ENCODE assay signal across 13 cellular contexts in genomic region chr13:75411924-75412537, GRCh38.
DNase-seq lines count a peak whose midpoint lies in the region; ATAC-seq and TF ChIP-seq lines count a peak whose summit lies in the region.
"Had no signal": no experiment of that assay in that cellular context is flagged by ENCODE, and none has a peak within 500 bp of the region (broad histone marks: within the 10 kb centered on the region; RNA-seq: fewer than 3 reads in every experiment).

No MANE protein-coding gene starts in this region.

- peak overlapping the region; percentile 77 for H3K27ac ChIP-seq in OCI-LY7 (ENCODE audit: low read depth, low read length, poor library complexity, severe bottlenecking)
- H3K27ac ChIP-seq in liver (ENCODE audit: low read depth in 1 of 2, low read length in 2 of 2), result peak overlapping the region in 1 of 2 donors; percentile 28
- peak overlapping the region; percentile 80 to 89 (median 87) for H3K27ac ChIP-seq in gastrocnemius medialis
- H3K27ac ChIP-seq: 22Rv1, BLaER1 had no signal

- H3K4me3 Mint-ChIP-seq in activated CD4-positive, alpha-beta T cell treated with anti-CD3 and anti-CD28 coated beads, Interleukin-2, amount 10 ng/mL, durations not matched to agents 24 days and 14 days, result no peak overlapping the region
- no peak overlapping the region for H3K4me3 Mint-ChIP-seq in activated T-helper 17 cell treated with anti-CD3 and anti-CD28 coated beads, Interleukin-2, amount 50 U/mL, for 72 hours
- H3K4me3 Mint-ChIP-seq: HFFc6 had no signal

- H3K27me3 Mint-ChIP-seq in activated CD4-positive, alpha-beta T cell treated with anti-CD3 and anti-CD28 coated beads, Interleukin-2, amount 10 ng/mL, durations not matched to agents 24 days and 14 days, result peaks cover 4% of the 10 kb centered on the region
- H3K27me3 Mint-ChIP-seq in activated T-helper 17 cell treated with anti-CD3 and anti-CD28 coated beads, Interleukin-2, amount 50 U/mL, for 72 hours, result no peaks in the 10 kb centered on the region

- H3K9me3 ChIP-seq in OCI-LY7 (ENCODE audit: low read length) (peaks cover 4% of the 10 kb centered on the region; the same call in 1 of the 2 replicates), liver (ENCODE audit: control insufficient read depth in 4 of 4, low read length in 3 of 4) (no peaks in the 10 kb centered on the region), gastrocnemius medialis (no peaks in the 10 kb centered on the region)
- H3K9me3 ChIP-seq: HAP-1 had no signal

- H3K79me2 ChIP-seq in OCI-LY7 (ENCODE audit: insufficient read depth, low read depth, low read length), result peaks cover 51% of the 10 kb centered on the region

- no peaks in the 10 kb centered on the region for H3K9me3 Mint-ChIP-seq in activated CD4-positive, alpha-beta T cell treated with anti-CD3 and anti-CD28 coated beads, Interleukin-2, amount 10 ng/mL, durations not matched to agents 24 days and 14 days
- H3K9me3 Mint-ChIP-seq in activated T-helper 17 cell treated with anti-CD3 and anti-CD28 coated beads, Interleukin-2, amount 50 U/mL, for 72 hours, result no peaks in the 10 kb centered on the region
- H3K9me3 Mint-ChIP-seq: HFFc6 had no signal

- POLR2A ChIA-PET in OCI-LY7 (lab: Charles Lee), result interaction anchor here (0.5 to 1.6 kb wide), 8 partner anchors 10 to 1429 kb away, joined by 3 to 5 read pairs (median 3); no protein-coding TSS in a partner anchor

- WGBS in liver, result 48% methylated on average over 4 of the region's 4 CpGs

- peaks cover 94% of the 10 kb centered on the region for H3K4me1 ChIP-seq in OCI-LY7 (ENCODE audit: insufficient read depth, low read length, poor library complexity, severe bottlenecking)
- peaks cover 2 to 21% (median 14%) of the 10 kb centered on the region in 4 donors for H3K4me1 ChIP-seq in liver (ENCODE audit: control insufficient read depth in 4 of 4, insufficient read depth in 4 of 4, low read length in 3 of 4)
- H3K4me1 ChIP-seq in gastrocnemius medialis, result peaks cover 42 to 55% of the 10 kb centered on the region in 2 donors
- H3K4me1 ChIP-seq: HAP-1 had no signal

- TF ChIP-seq CTCF in OCI-LY7 (conservative IDR thresholded peaks at IDR 0.05; ENCODE audit: low read length) (no peak), liver (IDR thresholded peaks at IDR 0.05; ENCODE audit: low read depth, low read length, missing input control) (no peak), gastrocnemius medialis (IDR thresholded peaks at IDR 0.05 in 4 of 5, conservative IDR thresholded peaks at IDR 0.05 in 1 of 5) (no peak)

- H3K4me1 Mint-ChIP-seq in activated CD4-positive, alpha-beta T cell treated with anti-CD3 and anti-CD28 coated beads, Interleukin-2, amount 10 ng/mL, durations not matched to agents 24 days and 14 days, result peaks cover 7% of the 10 kb centered on the region
- H3K4me1 Mint-ChIP-seq in activated T-helper 17 cell treated with anti-CD3 and anti-CD28 coated beads, Interleukin-2, amount 50 U/mL, for 72 hours, result no peaks in the 10 kb centered on the region

- peak in 1 of 2 donors; percentile 6 for TF ChIP-seq RAD21 in liver (IDR thresholded peaks at IDR 0.05)

- no TSS peak for BruUV-seq in OCI-LY7 (replicated peaks; lab: Mats Ljungman, UMichigan)

- CTCF ChIA-PET in OCI-LY7 (lab: Charles Lee; ENCODE audit: unreplicated experiment), result no interaction called here

- peaks cover 6% of the 10 kb centered on the region for H3K36me3 ChIP-seq in OCI-LY7 (ENCODE audit: insufficient read depth, low read length)
- H3K36me3 ChIP-seq in liver (ENCODE audit: control insufficient read depth in 4 of 4, insufficient read depth in 3 of 4, low read depth in 1 of 4, low read length in 3 of 4), result no peaks in the 10 kb centered on the region
- no peaks in the 10 kb centered on the region for H3K36me3 ChIP-seq in gastrocnemius medialis
- H3K36me3 ChIP-seq: HAP-1 had no signal

- TF ChIP-seq POLR2A in gastrocnemius medialis (IDR thresholded peaks at IDR 0.05), result no peak

- no peak overlapping the region for H3K27ac Mint-ChIP-seq in activated CD4-positive, alpha-beta T cell treated with anti-CD3 and anti-CD28 coated beads, Interleukin-2, amount 10 ng/mL, durations not matched to agents 24 days and 14 days
- H3K27ac Mint-ChIP-seq in activated T-helper 17 cell treated with anti-CD3 and anti-CD28 coated beads, Interleukin-2, amount 50 U/mL, for 72 hours, result no peak overlapping the region
- H3K27ac Mint-ChIP-seq: HFFc6 had no signal

- intact Hi-C loops in activated CD4-positive, alpha-beta T cell treated with anti-CD3 and anti-CD28 coated beads, Interleukin-2, amount 10 ng/mL, durations not matched to agents 24 days and 14 days (cut with micrococcal nuclease), result no loop called here
- intact Hi-C loops in OCI-LY7 (cut with micrococcal nuclease; ENCODE audit: unreplicated experiment) (loop anchor here (2.0 to 5.0 kb wide), 2 partner anchors 71 to 1440 kb away; partner anchors contain the start of gene TBC1D4), gastrocnemius medialis (cut with DNase I; ENCODE audit: low total_unique reads) (no loop called here)

- H2AFZ ChIP-seq in OCI-LY7 (ENCODE audit: low read length), result peak overlapping the region; percentile 21; the same call in 1 of the 2 replicates

- H3K27me3 ChIP-seq in liver (ENCODE audit: control insufficient read depth in 4 of 4, insufficient read depth in 4 of 4, low read length in 3 of 4) (no peaks in the 10 kb centered on the region), gastrocnemius medialis (no peaks in the 10 kb centered on the region)
- H3K27me3 ChIP-seq: BLaER1 had no signal

- DNase-seq in activated CD4-positive, alpha-beta T cell treated with anti-CD3 and anti-CD28 coated beads, Interleukin-2, amount 10 ng/mL, durations not matched to agents 24 days and 14 days, result peak; percentile 17
- DNase-seq in activated CD4-positive, alpha-beta T cell treated with anti-CD3 and anti-CD28 coated beads for 1 hour, result no peak
- DNase-seq in OCI-LY7 (ENCODE audit: low spot score), result no peak
- no peak for DNase-seq in gastrocnemius medialis
- no peak for DNase-seq in NCI-H1092 treated with DMSO at 0.1 percent for 48 hours (lab: John Stamatoyannopoulos, UW)
- DNase-seq: AML-193, HFFc6 had no signal

- H3K4me2 ChIP-seq in OCI-LY7 (ENCODE audit: low read length), result 0 out of 2 replicates have a peak overlapping the region, but pooled peaks have one; percentile 13
- H3K4me2 ChIP-seq: BLaER1 had no signal

- H3K4me3 ChIP-seq in OCI-LY7 (ENCODE audit: low read depth, low read length, poor library complexity, severe bottlenecking) (no peak overlapping the region), liver (ENCODE audit: low read depth in 1 of 3, low read length in 3 of 3) (no peak overlapping the region), gastrocnemius medialis (no peak overlapping the region)
- H3K4me3 ChIP-seq: BLaER1, HAP-1 had no signal

- H3K9ac ChIP-seq in liver (ENCODE audit: low read depth in 1 of 2, low read length in 2 of 2), result no peak overlapping the region
- H3K9ac ChIP-seq: BLaER1 had no signal

- H3K36me3 Mint-ChIP-seq in activated CD4-positive, alpha-beta T cell treated with anti-CD3 and anti-CD28 coated beads, Interleukin-2, amount 10 ng/mL, durations not matched to agents 24 days and 14 days (ENCODE audit: low read depth), result no peaks in the 10 kb centered on the region
- no peaks in the 10 kb centered on the region for H3K36me3 Mint-ChIP-seq in activated T-helper 17 cell treated with anti-CD3 and anti-CD28 coated beads, Interleukin-2, amount 50 U/mL, for 72 hours (ENCODE audit: low read depth)

- H4K20me1 ChIP-seq in OCI-LY7 (ENCODE audit: insufficient read depth, low read length), result no peaks in the 10 kb centered on the region

- no peaks in the 10 kb centered on the region for H3K9me2 ChIP-seq in OCI-LY7 (ENCODE audit: insufficient read depth, low read length)

- no peak for ATAC-seq in gastrocnemius medialis
- ATAC-seq in HG02870 (IDR thresholded peaks at IDR 0.05; ENCODE audit: unreplicated experiment), result no peak
- no peak for ATAC-seq in activated T-helper 17 cell treated with anti-CD3 and anti-CD28 coated beads, Interleukin-2, amount 50 U/mL, for 72 hours (replicated peaks)

- in situ Hi-C loops in gastrocnemius medialis (cut with MboI; ENCODE audit: low sequenced_read_pairs in 4 of 4), result no loop called here

TF ChIP-seq in liver, 16 proteins besides CTCF, POLR2A, EP300 and RAD21 (continues in another document):
- TF ChIP-seq MAX (IDR thresholded peaks at IDR 0.05) (no peak), ATF3 (IDR thresholded peaks at IDR 0.05) (no peak), TAF1 (conservative IDR thresholded peaks at IDR 0.05) (no peak), EGR1 (IDR thresholded peaks at IDR 0.05; ENCODE audit: low read depth in 2 of 2) (no peak), YY1 (IDR thresholded peaks at IDR 0.05) (no peak), GABPA (IDR thresholded peaks at IDR 0.05 in 1 of 2, conservative IDR thresholded peaks at IDR 0.05 in 1 of 2) (no peak), NR2F2 (IDR thresholded peaks at IDR 0.05) (peak; percentile 49), FOXA1 (IDR thresholded peaks at IDR 0.05) (no peak), RXRA (IDR thresholded peaks at IDR 0.05) (peak; percentile 59 to 65), HNF4A (conservative IDR thresholded peaks at IDR 0.05) (peak; percentile 63 to 66), FOXA2 (IDR thresholded peaks at IDR 0.05) (no peak)
- TF ChIP-seq, protein P1, sequence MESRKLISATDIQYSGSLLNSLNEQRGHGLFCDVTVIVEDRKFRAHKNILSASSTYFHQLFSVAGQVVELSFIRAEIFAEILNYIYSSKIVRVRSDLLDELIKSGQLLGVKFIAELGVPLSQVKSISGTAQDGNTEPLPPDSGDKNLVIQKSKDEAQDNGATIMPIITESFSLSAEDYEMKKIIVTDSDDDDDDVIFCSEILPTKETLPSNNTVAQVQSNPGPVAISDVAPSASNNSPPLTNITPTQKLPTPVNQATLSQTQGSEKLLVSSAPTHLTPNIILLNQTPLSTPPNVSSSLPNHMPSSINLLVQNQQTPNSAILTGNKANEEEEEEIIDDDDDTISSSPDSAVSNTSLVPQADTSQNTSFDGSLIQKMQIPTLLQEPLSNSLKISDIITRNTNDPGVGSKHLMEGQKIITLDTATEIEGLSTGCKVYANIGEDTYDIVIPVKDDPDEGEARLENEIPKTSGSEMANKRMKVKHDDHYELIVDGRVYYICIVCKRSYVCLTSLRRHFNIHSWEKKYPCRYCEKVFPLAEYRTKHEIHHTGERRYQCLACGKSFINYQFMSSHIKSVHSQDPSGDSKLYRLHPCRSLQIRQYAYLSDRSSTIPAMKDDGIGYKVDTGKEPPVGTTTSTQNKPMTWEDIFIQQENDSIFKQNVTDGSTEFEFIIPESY (IDR thresholded peaks at IDR 0.05), result no peak
